In the genomic region with DNA sequence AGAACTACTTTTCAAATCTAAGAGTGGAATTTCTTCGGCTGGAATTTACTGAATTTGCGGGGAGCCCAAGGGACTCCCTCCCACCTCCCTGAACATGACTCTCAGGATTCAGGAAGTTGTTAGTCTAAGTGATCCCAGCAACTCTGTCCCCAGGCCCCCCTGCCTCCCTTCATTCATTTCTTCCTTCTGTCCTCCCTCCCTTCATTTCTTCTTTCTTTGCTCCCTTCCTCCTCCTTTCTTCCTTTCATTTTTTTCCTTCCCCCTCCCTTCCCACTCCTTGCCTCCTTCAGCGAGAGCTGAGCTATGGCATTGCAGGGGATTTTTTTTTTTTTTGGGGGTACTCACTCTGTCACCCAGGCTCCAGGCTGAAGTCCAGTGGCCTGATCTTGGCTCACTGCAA, we compare ENCODE assay signal across 1 cellular context.
TF ChIP-seq lines count a peak whose summit lies in the region.

No MANE protein-coding gene starts in this region.

TF ChIP-seq in HEK293, 187 proteins besides CTCF, POLR2A, EP300 and RAD21 (continued from another document):
- TF ChIP-seq ZBTB49 (tag by site-specific recombination; IDR thresholded peaks at IDR 0.05; ENCODE audit: low read depth), result no peak
